10 cellular contexts compared by ENCODE assay signal in genomic region chr5:88952344-88952743, GRCh38.
A peak's percentile ranks its signal among the peaks of the same experiment; 100 is the strongest.
DNase-seq lines count a peak whose midpoint lies in the region; ATAC-seq, FAIRE-seq and TF ChIP-seq lines count a peak whose summit lies in the region.
"Had no signal": no experiment of that assay in that cellular context is flagged by ENCODE, and none has a peak within 500 bp of the region (broad histone marks: within the 10 kb centered on the region; RNA-seq: fewer than 3 reads in every experiment).

No MANE protein-coding gene starts in this region.

- DNase-seq in Right ventricle myocardium superior = no peak
- DNase-seq in right atrium auricular region (ENCODE audit: low spot score) = no peak
- peak; percentile 84 for DNase-seq in NCI-H345 treated with DMSO at 0.1 percent for 48 hours (lab: John Stamatoyannopoulos, UW; ENCODE audit: unreplicated experiment)
- DNase-seq in dermis blood vessel endothelial cell = peak; percentile 10
- DNase-seq in urothelium cell line (ENCODE audit: low spot score) = peak; percentile 27
- DNase-seq in D721Med (ENCODE audit: insufficient read length, low spot score) = no peak
- no peak for DNase-seq in AML-193 (lab: John Stamatoyannopoulos, UW)
- no peak for DNase-seq in mesenteric fat pad (ENCODE audit: low spot score)

- H3K27ac ChIP-seq in right atrium auricular region = no peak overlapping the region
- H3K27ac ChIP-seq: A549, VCaP had no signal

- ATAC-seq in Right ventricle myocardium superior (ENCODE audit: poor library complexity) = peak; percentile 61
- ATAC-seq: A549 had no signal

- no peaks in the 10 kb centered on the region for H3K4me1 ChIP-seq in right atrium auricular region
- H3K4me1 ChIP-seq: A549 had no signal

- FAIRE-seq in urothelium cell line (lab: Jason Lieb, UNC) (no peak), D721Med (lab: Jason Lieb, UNC) (no peak)
- FAIRE-seq: A549 had no signal

- H3K9me3 ChIP-seq in right atrium auricular region = no peaks in the 10 kb centered on the region
- H3K9me3 ChIP-seq: A549 had no signal

- no peaks in the 10 kb centered on the region for H3K27me3 ChIP-seq in right atrium auricular region

- intact Hi-C loops in Right ventricle myocardium superior (cut with DNase I) = no loop called here

- no peak for TF ChIP-seq CTCF in right atrium auricular region (IDR thresholded peaks at IDR 0.05)
- no peak for TF ChIP-seq CTCF in D721Med (IDR thresholded peaks at IDR 0.05; ENCODE audit: insufficient read depth, missing control alignments)

- no peak overlapping the region for H3K4me3 ChIP-seq in right atrium auricular region
- H3K4me3 ChIP-seq: A549 had no signal

- no peaks in the 10 kb centered on the region for H3K36me3 ChIP-seq in right atrium auricular region

Comparison
In these comparisons a context has a peak if more than half of its experiments do, and no peak if none do; other contexts are left out.
1. DNase-seq: peak in NCI-H345 treated with DMSO at 0.1 percent for 48 hours (single experiment), dermis blood vessel endothelial cell (single experiment) and urothelium cell line (single experiment); none in Right ventricle myocardium superior (single experiment), right atrium auricular region (single experiment), D721Med (single experiment), AML-193 (0 of 2) and mesenteric fat pad (single experiment).